ENCODE assay signal across 8 cellular contexts in genomic region chr14:101992708-101993107, GRCh38. TPM values are rescaled to one million over a fixed set of nuclear protein-coding genes. Genes with fewer than 3 reads are reported as not detected.
DNase-seq lines count a peak whose midpoint lies in the region; ATAC-seq, FAIRE-seq and TF ChIP-seq lines count a peak whose summit lies in the region.

No MANE protein-coding gene starts in this region.

- DNase-seq in GM12891 (ENCODE audit: insufficient read length, low spot score) (peak; percentile 48), caudate nucleus (lab: John Stamatoyannopoulos, UW) (no peak), NCI-H187 (lab: John Stamatoyannopoulos, UW) (no peak), mesenteric fat pad (ENCODE audit: low spot score) (no peak), HuH-7.5 (ENCODE audit: low spot score) (no peak), NCI-H82 treated with DMSO at 0.1 percent for 48 hours (lab: John Stamatoyannopoulos, UW; ENCODE audit: unreplicated experiment) (no peak)

- peak overlapping the region; percentile 27 for H3K27ac ChIP-seq in caudate nucleus (ENCODE audit: low read depth, low read length)

- 0 out of 2 replicates have a peak, but pooled peaks have one; percentile 31 for TF ChIP-seq POLR2A in GM12891 (IDR thresholded peaks at IDR 0.05; ENCODE audit: low read depth, low read length)

- FAIRE-seq in GM12891 (lab: Jason Lieb, UNC), result peak; percentile 93

- ATAC-seq in GM19455 (IDR thresholded peaks at IDR 0.05; ENCODE audit: unreplicated experiment) (peak; percentile 92), HG03280 (IDR thresholded peaks at IDR 0.05; ENCODE audit: unreplicated experiment) (peak; percentile 72)

TF ChIP-seq in GM12891, 5 proteins besides CTCF, POLR2A, EP300 and RAD21:
- no peak for TF ChIP-seq PAX5 (IDR thresholded peaks at IDR 0.05; ENCODE audit: insufficient read depth, low read length, severe bottlenecking)
- 0 out of 2 replicates have a peak, but pooled peaks have one; percentile 44 for TF ChIP-seq POU2F2 (IDR thresholded peaks at IDR 0.05; ENCODE audit: low read depth, low read length)
- peak; percentile 99 for TF ChIP-seq SPI1 (IDR thresholded peaks at IDR 0.05; ENCODE audit: low read depth, low read length)
- peak; percentile 42; the same call in 1 of the 2 replicates for TF ChIP-seq TAF1 (IDR thresholded peaks at IDR 0.05; ENCODE audit: low read depth, low read length)
- TF ChIP-seq POLR2AphosphoS5 (IDR thresholded peaks at IDR 0.05; ENCODE audit: low read depth, low read length), result no peak; the same call in 1 of the 2 replicates

RNA-seq across cellular contexts. Expression of gene DYNC1H1, which starts 28.3 kb away (rescaled TPM):
- polyA plus RNA-seq in GM12891 (2012; ENCODE audit: low read depth, missing spikeins), result 67.4 TPM
- 473 TPM for total RNA-seq in mesenteric fat pad
